ENCODE assay signal across 20 cellular contexts in genomic region chr1:94243665-94244064, GRCh38. TPM values are rescaled to one million over a fixed set of nuclear protein-coding genes. Genes with fewer than 3 reads are reported as not detected.
DNase-seq lines count a peak whose midpoint lies in the region; ATAC-seq and TF ChIP-seq lines count a peak whose summit lies in the region.
"Had no signal": no experiment of that assay in that cellular context is flagged by ENCODE, and none has a peak within 500 bp of the region (broad histone marks: within the 10 kb centered on the region; RNA-seq: fewer than 3 reads in every experiment).

No MANE protein-coding gene starts in this region.

- H3K27ac Mint-ChIP-seq in MCF 10A (ENCODE audit: low read depth, unreplicated experiment), result peak overlapping the region; percentile 55
- H3K27ac Mint-ChIP-seq: CD4-positive, alpha-beta T cell; GM23338 had no signal

- no peaks in the 10 kb centered on the region for H3K4me1 ChIP-seq in breast epithelium
- peaks cover 37% of the 10 kb centered on the region for H3K4me1 ChIP-seq in Panc1 (ENCODE audit: control insufficient read depth, insufficient read depth, low read length)
- H3K4me1 ChIP-seq: BE2C had no signal

- in situ Hi-C loops in Panc1 (cut with HindIII; ENCODE audit: low pct_unique_long_range_greater_than_20kb, low sequenced_read_pairs), result no loop called here

- DNase-seq in MCF 10A (ENCODE audit: unreplicated experiment) (no peak), breast epithelium (ENCODE audit: low spot score in 2 of 2) (no peak), Panc1 (ENCODE audit: low read depth, low spot score) (no peak), epithelial cell of prostate (ENCODE audit: low read depth, low spot score) (no peak), globus pallidus (ENCODE audit: low spot score) (no peak)
- DNase-seq in activated CD4-positive, alpha-beta T cell treated with anti-CD3 and anti-CD28 coated beads, Interleukin-2, amount 50 U/mL, for 4 hours, result no peak
- DNase-seq: BE2C; CD4-positive, alpha-beta T cell; DMS79 treated with DMSO at 0.1 percent for 48 hours; GDM1; KG1; NCI-H1436; NCI-H2029 treated with DMSO at 0.1 percent for 48 hours; NCI-H510A treated with DMSO at 0.1 percent for 48 hours; SIG-M5 had no signal

- H3K27me3 ChIP-seq in breast epithelium, result no peaks in the 10 kb centered on the region
- H3K27me3 ChIP-seq in Panc1 (ENCODE audit: control insufficient read depth, insufficient read depth, low read length), result no peaks in the 10 kb centered on the region

- no peaks in the 10 kb centered on the region for H3K27me3 Mint-ChIP-seq in MCF 10A (ENCODE audit: insufficient read depth, unreplicated experiment)

- H3K4me3 Mint-ChIP-seq in MCF 10A (ENCODE audit: unreplicated experiment), result no peak overlapping the region
- H3K4me3 Mint-ChIP-seq: CD4-positive, alpha-beta T cell; GM23338 had no signal

- TF ChIP-seq CTCF in MCF 10A (IDR thresholded peaks at IDR 0.05; ENCODE audit: unreplicated experiment), result no peak
- TF ChIP-seq CTCF in breast epithelium (IDR thresholded peaks at IDR 0.05), result no peak
- no peak for TF ChIP-seq CTCF in Panc1 (IDR thresholded peaks at IDR 0.05)

- BruUV-seq in MCF 10A (replicated peaks; lab: Mats Ljungman, UMichigan) (no TSS peak), Panc1 (replicated peaks; lab: Mats Ljungman, UMichigan) (no TSS peak)

- H3K4me1 Mint-ChIP-seq in MCF 10A (ENCODE audit: insufficient read depth, unreplicated experiment), result peaks cover 30% of the 10 kb centered on the region

- intact Hi-C loops in MCF 10A (cut with micrococcal nuclease) (no loop called here), breast epithelium (cut with DNase I; ENCODE audit: low total_unique reads) (no loop called here), Panc1 (cut with micrococcal nuclease; ENCODE audit: unreplicated experiment) (no loop called here)

- H3K9me3 Mint-ChIP-seq in MCF 10A (ENCODE audit: unreplicated experiment), result no peaks in the 10 kb centered on the region

- H3K4me3 ChIP-seq in breast epithelium (no peak overlapping the region), Panc1 (ENCODE audit: low read depth in 2 of 2, low read length in 2 of 2) (peak overlapping the region; percentile 66 to 77; a peak in 3 of 4 replicates)
- H3K4me3 ChIP-seq: GM12878, GM23338 had no signal

- no peak for ATAC-seq in Panc1
- ATAC-seq in GM21526 (IDR thresholded peaks at IDR 0.05; ENCODE audit: low FRiP score, unreplicated experiment), result no peak
- no peak for ATAC-seq in HG02588 (IDR thresholded peaks at IDR 0.05; ENCODE audit: unreplicated experiment)
- ATAC-seq: GM12878, GM23338 had no signal

- no peak for TF ChIP-seq POLR2A in breast epithelium (IDR thresholded peaks at IDR 0.05)

- H3K9me3 ChIP-seq in breast epithelium (peaks cover 0 to 22% of the 10 kb centered on the region in 2 donors), Panc1 (ENCODE audit: control insufficient read depth, insufficient read depth, low read depth, low read length) (peaks cover 5% of the 10 kb centered on the region; the same call in 1 of the 2 replicates)
- H3K9me3 ChIP-seq: BE2C had no signal

- H3K36me3 ChIP-seq in breast epithelium (no peaks in the 10 kb centered on the region), Panc1 (ENCODE audit: control insufficient read depth, insufficient read depth, low read length) (no peaks in the 10 kb centered on the region; the same call in 1 of the 2 replicates)
- H3K36me3 ChIP-seq: BE2C had no signal

- H3K36me3 Mint-ChIP-seq in MCF 10A (ENCODE audit: insufficient read depth, unreplicated experiment), result peaks cover 7% of the 10 kb centered on the region

- POLR2A ChIA-PET in MCF 10A (lab: Yijun Ruan, JAX) (interaction anchor here (0.9 to 1.5 kb wide), 2 partner anchors 53 to 82 kb away, joined by 4 to 12 read pairs; no protein-coding TSS in a partner anchor), Panc1 (lab: Charles Lee) (no interaction called here)

- CTCF ChIA-PET in MCF 10A (lab: Yijun Ruan, JAX) (interaction anchor here (1.6 kb wide), 1 partner anchor 218 kb away, joined by 4 read pairs; no protein-coding TSS in a partner anchor), Panc1 (lab: Charles Lee) (interaction anchor here (0.7 to 1.1 kb wide), 2 partner anchors 16 to 92 kb away, joined by 4 read pairs; no protein-coding TSS in a partner anchor)

- no peak overlapping the region for H3K27ac ChIP-seq in breast epithelium
- peak overlapping the region; percentile 99 for H3K27ac ChIP-seq in Panc1 (ENCODE audit: low read length)
- H3K27ac ChIP-seq in epithelial cell of prostate, result peak overlapping the region; percentile 86
- H3K27ac ChIP-seq: 22Rv1 had no signal

RNA-seq across cellular contexts. Expression of gene ARHGAP29, which starts 6.3 kb away (rescaled TPM):
- total RNA-seq in MCF 10A (2022) (38.6 and 46.7 TPM in 2 replicates), breast epithelium (10 to 100 TPM; 49.1 to 88.0 (median 70.8) TPM), Panc1 (2021; ENCODE audit: unreplicated experiment) (197 TPM)
- polyA plus RNA-seq in Panc1 (2012; ENCODE audit: insufficient read length), result 64.8 TPM
- total RNA-seq: CD4-positive, alpha-beta T cell had no signal

Comparison
In these comparisons a context has a peak if more than half of its experiments do, and no peak if none do; other contexts are left out.
1. H3K27ac ChIP-seq: peak in Panc1 (single experiment) and epithelial cell of prostate (single experiment); none in breast epithelium (0 of 2).
2. H3K4me3 ChIP-seq: peak in Panc1 (2 of 2); none in breast epithelium (0 of 3).